Comparison of ENCODE assay signal across 9 cellular contexts in genomic region chr16:72989203-72989991, GRCh38. TPM values are rescaled to one million over a fixed set of nuclear protein-coding genes. Genes with fewer than 3 reads are reported as not detected.
DNase-seq lines count a peak whose midpoint lies in the region; ATAC-seq and TF ChIP-seq lines count a peak whose summit lies in the region.
"Had no signal": no experiment of that assay in that cellular context is flagged by ENCODE, and none has a peak within 500 bp of the region (broad histone marks: within the 10 kb centered on the region; RNA-seq: fewer than 3 reads in every experiment).

No MANE protein-coding gene starts in this region.

- H3K4me3 ChIP-seq in RWPE2 (ENCODE audit: severe bottlenecking), result peak overlapping the region; percentile 7
- H3K4me3 ChIP-seq in gastroesophageal sphincter, result peak overlapping the region in 1 of 2 donors; percentile 24
- peak overlapping the region; percentile 23 to 41 (median 36) for H3K4me3 ChIP-seq in gastrocnemius medialis

- DNase-seq in DMS 273 (lab: John Stamatoyannopoulos, UW; ENCODE audit: unreplicated experiment), result peak; percentile 79
- peak; percentile 67 for DNase-seq in RWPE2 (ENCODE audit: low spot score)
- DNase-seq in gastrocnemius medialis, result peak; percentile 74 to 84
- DNase-seq in medulla oblongata (ENCODE audit: extremely low spot score), result no peak
- no peak for DNase-seq in OCI-M1 (lab: John Stamatoyannopoulos, UW)

- in situ Hi-C loops in gastrocnemius medialis (cut with MboI; ENCODE audit: low sequenced_read_pairs in 4 of 4), result loop anchor here in 2 of 4 donors (5.0 kb wide), 1 partner anchor 63 kb away; no protein-coding TSS in a partner anchor

- TF ChIP-seq POLR2A in gastroesophageal sphincter (IDR thresholded peaks at IDR 0.05) (no peak), gastrocnemius medialis (IDR thresholded peaks at IDR 0.05) (no peak)

- H3K9me3 ChIP-seq in RWPE2 (ENCODE audit: severe bottlenecking) (no peaks in the 10 kb centered on the region), gastroesophageal sphincter (no peaks in the 10 kb centered on the region), gastrocnemius medialis (no peaks in the 10 kb centered on the region)

- H3K36me3 ChIP-seq in RWPE2 (ENCODE audit: low read depth) (no peaks in the 10 kb centered on the region; the same call in 1 of the 2 replicates), gastroesophageal sphincter (no peaks in the 10 kb centered on the region), gastrocnemius medialis (no peaks in the 10 kb centered on the region)

- no peak for TF ChIP-seq CTCF in RWPE2 (IDR thresholded peaks at IDR 0.05; ENCODE audit: poor library complexity, severe bottlenecking)
- no peak for TF ChIP-seq CTCF in gastroesophageal sphincter (IDR thresholded peaks at IDR 0.05)
- TF ChIP-seq CTCF in gastrocnemius medialis (IDR thresholded peaks at IDR 0.05 in 4 of 5, conservative IDR thresholded peaks at IDR 0.05 in 1 of 5), result no peak

- 64 to 66% methylated on average over 7 to 9 of the region's 9 CpGs for WGBS in gastroesophageal sphincter (ENCODE audit: low coverage in 1 of 2), 2 donors

- peak overlapping the region; percentile 99 for H3K27ac ChIP-seq in RWPE2 (ENCODE audit: poor library complexity, severe bottlenecking)
- H3K27ac ChIP-seq in gastroesophageal sphincter, result peak overlapping the region; percentile 71 to 87 (median 83)
- peak overlapping the region; percentile 89 to 99 (median 96) for H3K27ac ChIP-seq in gastrocnemius medialis
- H3K27ac ChIP-seq: HL-60 had no signal

- intact Hi-C loops in gastrocnemius medialis (cut with DNase I; ENCODE audit: low total_unique reads), result loop anchor here (5.0 kb wide), 1 partner anchor 157 kb away; no protein-coding TSS in a partner anchor

- TF ChIP-seq EP300 in gastroesophageal sphincter (IDR thresholded peaks at IDR 0.05), result no peak

- H3K4me1 ChIP-seq in RWPE2 (ENCODE audit: insufficient read depth, poor library complexity, severe bottlenecking) (peaks cover 72% of the 10 kb centered on the region), gastroesophageal sphincter (peaks cover 6 to 97% (median 41%) of the 10 kb centered on the region in 3 donors), gastrocnemius medialis (peaks cover 92 to 95% of the 10 kb centered on the region in 2 donors)

- no peaks in the 10 kb centered on the region for H3K27me3 ChIP-seq in RWPE2 (ENCODE audit: insufficient read depth, poor library complexity, severe bottlenecking)
- H3K27me3 ChIP-seq in gastroesophageal sphincter, result no peaks in the 10 kb centered on the region
- no peaks in the 10 kb centered on the region for H3K27me3 ChIP-seq in gastrocnemius medialis

- ATAC-seq in RWPE2 (ENCODE audit: low read depth), result peak; percentile 79
- peak; percentile 52 for ATAC-seq in gastroesophageal sphincter
- peak; percentile 61 to 66 for ATAC-seq in gastrocnemius medialis
- ATAC-seq in GM21447 (IDR thresholded peaks at IDR 0.05; ENCODE audit: unreplicated experiment), result no peak
- no peak for ATAC-seq in HG02623 (IDR thresholded peaks at IDR 0.05; ENCODE audit: unreplicated experiment)

RNA-seq across cellular contexts. Expression of gene ZFHX3, which starts 58.5 kb away (rescaled TPM):
- total RNA-seq in gastroesophageal sphincter (10 to 100 TPM; 24.0 to 47.1 (median 29.5) TPM), gastrocnemius medialis (10 to 100 TPM; 14.0 to 28.5 (median 27.3) TPM)

Comparison
In these comparisons a context has a peak if more than half of its experiments do, and no peak if none do; other contexts are left out.
1. DNase-seq: peak in DMS 273 (single experiment), RWPE2 (single experiment) and gastrocnemius medialis (2 of 2); none in medulla oblongata (single experiment) and OCI-M1 (single experiment).
2. ATAC-seq: peak in RWPE2 (single experiment), gastroesophageal sphincter (single experiment) and gastrocnemius medialis (2 of 2); none in GM21447 (single experiment) and HG02623 (single experiment).
3. Peak in every context shown above with its lines, with median percentiles within 50 percentile points of each other: H3K27ac ChIP-seq.